ENCODE assay signal across 1 cellular context in genomic region chr7:36986429-36987362, GRCh38.
TF ChIP-seq lines count a peak whose summit lies in the region.

No MANE protein-coding gene starts in this region.

TF ChIP-seq in HepG2, 621 proteins besides CTCF, POLR2A, EP300 and RAD21 (continued from another document and continues in another):
- TF ChIP-seq ARID4A (CRISPR knock-in tag; IDR thresholded peaks at IDR 0.05; ENCODE audit: borderline replicate concordance) (no peak), ZNF263 (CRISPR knock-in tag; IDR thresholded peaks at IDR 0.05) (0 out of 2 replicates have a peak, but pooled peaks have one; percentile 47), SALL1 (CRISPR knock-in tag; IDR thresholded peaks at IDR 0.05) (peak; percentile 57; the same call in 1 of the 2 replicates), SNAPC5 (CRISPR knock-in tag; IDR thresholded peaks at IDR 0.05; ENCODE audit: borderline replicate concordance) (no peak), ZNF644 (CRISPR knock-in tag; IDR thresholded peaks at IDR 0.05; ENCODE audit: low read depth) (peak; percentile 24; the same call in 1 of the 2 replicates), ZNF501 (CRISPR knock-in tag; IDR thresholded peaks at IDR 0.05) (no peak), XRCC5 (optimal IDR thresholded peaks at IDR 0.05; ENCODE audit: low read length) (peak; percentile 71), SP140L (CRISPR knock-in tag; IDR thresholded peaks at IDR 0.05; ENCODE audit: borderline replicate concordance) (no peak), ZBTB38 (CRISPR knock-in tag; IDR thresholded peaks at IDR 0.05) (peak; percentile 68; the same call in 1 of the 2 replicates), SAFB2 (CRISPR knock-in tag; IDR thresholded peaks at IDR 0.05; ENCODE audit: borderline replicate concordance, low read depth) (no peak), ZNF3 (CRISPR knock-in tag; IDR thresholded peaks at IDR 0.05) (no peak), FOXM1 (CRISPR knock-in tag; IDR thresholded peaks at IDR 0.05) (no peak), PRMT3 (CRISPR knock-in tag; IDR thresholded peaks at IDR 0.05; ENCODE audit: borderline replicate concordance, low read depth) (no peak), NFYC (CRISPR knock-in tag; IDR thresholded peaks at IDR 0.05) (no peak), ZNF720 (CRISPR knock-in tag; IDR thresholded peaks at IDR 0.05) (no peak), NFYB (CRISPR knock-in tag; IDR thresholded peaks at IDR 0.05) (no peak), CBX5 (CRISPR knock-in tag; IDR thresholded peaks at IDR 0.05; ENCODE audit: borderline replicate concordance) (peak; percentile 35; the same call in 1 of the 2 replicates), RFX5 (IDR thresholded peaks at IDR 0.05; ENCODE audit: low read depth, low read length) (no peak), SIN3A (IDR thresholded peaks at IDR 0.05; ENCODE audit: borderline replicate concordance, low read depth, low read length) (no peak), KDM1A (CRISPR knock-in tag; IDR thresholded peaks at IDR 0.05) (no peak), NFAT5 (CRISPR knock-in tag; IDR thresholded peaks at IDR 0.05) (no peak), ARNT2 (CRISPR knock-in tag; IDR thresholded peaks at IDR 0.05; ENCODE audit: low read depth) (no peak), MEIS2 (CRISPR knock-in tag; IDR thresholded peaks at IDR 0.05) (no peak), ZBTB42 (CRISPR knock-in tag; IDR thresholded peaks at IDR 0.05) (no peak), ZSCAN22 (CRISPR knock-in tag; IDR thresholded peaks at IDR 0.05) (no peak), ZNF567 (CRISPR knock-in tag; IDR thresholded peaks at IDR 0.05; ENCODE audit: borderline replicate concordance) (no peak), ZNF775 (CRISPR knock-in tag; IDR thresholded peaks at IDR 0.05; ENCODE audit: borderline replicate concordance) (no peak), ZNF33B (CRISPR knock-in tag; IDR thresholded peaks at IDR 0.05) (no peak), FOXK2 (IDR thresholded peaks at IDR 0.05) (no peak), ZNF577 (CRISPR knock-in tag; IDR thresholded peaks at IDR 0.05; ENCODE audit: borderline replicate concordance, low read depth) (no peak), MED1 (CRISPR knock-in tag; IDR thresholded peaks at IDR 0.05) (peak; percentile 40; the same call in 1 of the 2 replicates), ZIK1 (CRISPR knock-in tag; IDR thresholded peaks at IDR 0.05; ENCODE audit: borderline replicate concordance, low read depth) (no peak), THYN1 (CRISPR knock-in tag; IDR thresholded peaks at IDR 0.05; ENCODE audit: borderline replicate concordance, low read depth) (no peak), ATF4 (CRISPR knock-in tag; IDR thresholded peaks at IDR 0.05) (no peak), SMC3 (IDR thresholded peaks at IDR 0.05; ENCODE audit: low read length) (peak; percentile 93), ZNF24 (IDR thresholded peaks at IDR 0.05) (no peak), BRCA1 (CRISPR knock-in tag; IDR thresholded peaks at IDR 0.05) (no peak), RBM39 (IDR thresholded peaks at IDR 0.05; ENCODE audit: low read depth, low read length, poor library complexity, severe bottlenecking) (no peak), MTF1 (CRISPR knock-in tag; IDR thresholded peaks at IDR 0.05) (no peak), RFXANK (CRISPR knock-in tag; IDR thresholded peaks at IDR 0.05) (no peak), SNRNP70 (IDR thresholded peaks at IDR 0.05; ENCODE audit: low read depth, low read length) (no peak), ZMYM4 (CRISPR knock-in tag; IDR thresholded peaks at IDR 0.05) (peak; percentile 57; the same call in 1 of the 2 replicates)
- TF ChIP-seq, protein P1, sequence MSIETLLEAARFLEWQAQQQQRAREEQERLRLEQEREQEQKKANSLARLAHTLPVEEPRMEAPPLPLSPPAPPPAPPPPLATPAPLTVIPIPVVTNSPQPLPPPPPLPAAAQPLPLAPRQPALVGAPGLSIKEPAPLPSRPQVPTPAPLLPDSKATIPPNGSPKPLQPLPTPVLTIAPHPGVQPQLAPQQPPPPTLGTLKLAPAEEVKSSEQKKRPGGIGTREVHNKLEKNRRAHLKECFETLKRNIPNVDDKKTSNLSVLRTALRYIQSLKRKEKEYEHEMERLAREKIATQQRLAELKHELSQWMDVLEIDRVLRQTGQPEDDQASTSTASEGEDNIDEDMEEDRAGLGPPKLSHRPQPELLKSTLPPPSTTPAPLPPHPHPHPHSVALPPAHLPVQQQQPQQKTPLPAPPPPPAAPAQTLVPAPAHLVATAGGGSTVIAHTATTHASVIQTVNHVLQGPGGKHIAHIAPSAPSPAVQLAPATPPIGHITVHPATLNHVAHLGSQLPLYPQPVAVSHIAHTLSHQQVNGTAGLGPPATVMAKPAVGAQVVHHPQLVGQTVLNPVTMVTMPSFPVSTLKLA (IDR thresholded peaks at IDR 0.05), result no peak
- TF ChIP-seq, protein P2, sequence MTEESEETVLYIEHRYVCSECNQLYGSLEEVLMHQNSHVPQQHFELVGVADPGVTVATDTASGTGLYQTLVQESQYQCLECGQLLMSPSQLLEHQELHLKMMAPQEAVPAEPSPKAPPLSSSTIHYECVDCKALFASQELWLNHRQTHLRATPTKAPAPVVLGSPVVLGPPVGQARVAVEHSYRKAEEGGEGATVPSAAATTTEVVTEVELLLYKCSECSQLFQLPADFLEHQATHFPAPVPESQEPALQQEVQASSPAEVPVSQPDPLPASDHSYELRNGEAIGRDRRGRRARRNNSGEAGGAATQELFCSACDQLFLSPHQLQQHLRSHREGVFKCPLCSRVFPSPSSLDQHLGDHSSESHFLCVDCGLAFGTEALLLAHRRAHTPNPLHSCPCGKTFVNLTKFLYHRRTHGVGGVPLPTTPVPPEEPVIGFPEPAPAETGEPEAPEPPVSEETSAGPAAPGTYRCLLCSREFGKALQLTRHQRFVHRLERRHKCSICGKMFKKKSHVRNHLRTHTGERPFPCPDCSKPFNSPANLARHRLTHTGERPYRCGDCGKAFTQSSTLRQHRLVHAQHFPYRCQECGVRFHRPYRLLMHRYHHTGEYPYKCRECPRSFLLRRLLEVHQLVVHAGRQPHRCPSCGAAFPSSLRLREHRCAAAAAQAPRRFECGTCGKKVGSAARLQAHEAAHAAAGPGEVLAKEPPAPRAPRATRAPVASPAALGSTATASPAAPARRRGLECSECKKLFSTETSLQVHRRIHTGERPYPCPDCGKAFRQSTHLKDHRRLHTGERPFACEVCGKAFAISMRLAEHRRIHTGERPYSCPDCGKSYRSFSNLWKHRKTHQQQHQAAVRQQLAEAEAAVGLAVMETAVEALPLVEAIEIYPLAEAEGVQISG (CRISPR knock-in tag; IDR thresholded peaks at IDR 0.05), result 0 out of 2 replicates have a peak, but pooled peaks have one; percentile 38
- TF ChIP-seq, protein P3, sequence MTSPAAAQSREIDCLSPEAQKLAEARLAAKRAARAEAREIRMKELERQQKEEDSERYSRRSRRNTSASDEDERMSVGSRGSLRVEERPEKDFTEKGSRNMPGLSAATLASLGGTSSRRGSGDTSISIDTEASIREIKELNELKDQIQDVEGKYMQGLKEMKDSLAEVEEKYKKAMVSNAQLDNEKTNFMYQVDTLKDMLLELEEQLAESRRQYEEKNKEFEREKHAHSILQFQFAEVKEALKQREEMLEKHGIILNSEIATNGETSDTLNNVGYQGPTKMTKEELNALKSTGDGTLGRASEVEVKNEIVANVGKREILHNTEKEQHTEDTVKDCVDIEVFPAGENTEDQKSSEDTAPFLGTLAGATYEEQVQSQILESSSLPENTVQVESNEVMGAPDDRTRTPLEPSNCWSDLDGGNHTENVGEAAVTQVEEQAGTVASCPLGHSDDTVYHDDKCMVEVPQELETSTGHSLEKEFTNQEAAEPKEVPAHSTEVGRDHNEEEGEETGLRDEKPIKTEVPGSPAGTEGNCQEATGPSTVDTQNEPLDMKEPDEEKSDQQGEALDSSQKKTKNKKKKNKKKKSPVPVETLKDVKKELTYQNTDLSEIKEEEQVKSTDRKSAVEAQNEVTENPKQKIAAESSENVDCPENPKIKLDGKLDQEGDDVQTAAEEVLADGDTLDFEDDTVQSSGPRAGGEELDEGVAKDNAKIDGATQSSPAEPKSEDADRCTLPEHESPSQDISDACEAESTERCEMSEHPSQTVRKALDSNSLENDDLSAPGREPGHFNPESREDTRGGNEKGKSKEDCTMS (CRISPR knock-in tag; conservative IDR thresholded peaks at IDR 0.05), result no peak
- TF ChIP-seq, protein P4, sequence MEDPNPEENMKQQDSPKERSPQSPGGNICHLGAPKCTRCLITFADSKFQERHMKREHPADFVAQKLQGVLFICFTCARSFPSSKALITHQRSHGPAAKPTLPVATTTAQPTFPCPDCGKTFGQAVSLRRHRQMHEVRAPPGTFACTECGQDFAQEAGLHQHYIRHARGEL (CRISPR knock-in tag; IDR thresholded peaks at IDR 0.05), result peak; percentile 95
- TF ChIP-seq, protein P5, sequence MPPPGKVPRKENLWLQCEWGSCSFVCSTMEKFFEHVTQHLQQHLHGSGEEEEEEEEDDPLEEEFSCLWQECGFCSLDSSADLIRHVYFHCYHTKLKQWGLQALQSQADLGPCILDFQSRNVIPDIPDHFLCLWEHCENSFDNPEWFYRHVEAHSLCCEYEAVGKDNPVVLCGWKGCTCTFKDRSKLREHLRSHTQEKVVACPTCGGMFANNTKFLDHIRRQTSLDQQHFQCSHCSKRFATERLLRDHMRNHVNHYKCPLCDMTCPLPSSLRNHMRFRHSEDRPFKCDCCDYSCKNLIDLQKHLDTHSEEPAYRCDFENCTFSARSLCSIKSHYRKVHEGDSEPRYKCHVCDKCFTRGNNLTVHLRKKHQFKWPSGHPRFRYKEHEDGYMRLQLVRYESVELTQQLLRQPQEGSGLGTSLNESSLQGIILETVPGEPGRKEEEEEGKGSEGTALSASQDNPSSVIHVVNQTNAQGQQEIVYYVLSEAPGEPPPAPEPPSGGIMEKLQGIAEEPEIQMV (CRISPR knock-in tag; IDR thresholded peaks at IDR 0.05; ENCODE audit: low read depth), result no peak
